ENCODE assay signal across 29 cellular contexts in the genomic region with DNA sequence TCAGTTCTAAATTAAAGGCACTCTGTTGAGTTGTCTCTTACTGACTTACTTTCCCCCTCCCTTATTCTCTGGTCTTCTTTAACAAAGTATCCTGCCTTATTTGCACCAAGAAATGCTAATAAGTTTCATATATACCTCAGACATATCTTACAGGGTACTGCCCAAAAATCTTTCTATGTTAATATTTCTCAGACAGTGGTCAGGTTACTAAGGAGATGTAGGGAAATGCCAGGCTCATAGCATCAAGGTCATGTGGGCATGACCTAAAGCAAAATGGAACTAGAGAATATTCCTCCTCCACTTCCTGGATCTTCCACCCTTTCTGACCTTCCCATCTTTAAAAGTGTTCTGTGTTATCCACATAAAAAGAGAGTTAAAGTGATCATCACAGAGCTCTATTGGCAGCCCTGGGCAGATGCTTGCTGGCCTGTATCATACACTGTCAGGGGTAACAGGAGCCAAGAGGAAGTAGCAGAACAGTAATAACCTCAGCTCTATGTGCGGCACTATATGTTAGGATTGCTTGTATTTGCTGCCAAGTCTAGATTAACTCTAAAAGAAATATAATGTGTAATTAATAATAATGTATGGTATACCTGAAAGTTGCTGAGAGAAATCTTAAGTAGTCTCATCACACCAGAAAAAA.
"Had no signal": no experiment of that assay in that cellular context is flagged by ENCODE, and none has a peak within 500 bp of the region (broad histone marks: within the 10 kb centered on the region; RNA-seq: fewer than 3 reads in every experiment).

No MANE protein-coding gene starts in this region.

- H3K9me3 ChIP-seq: breast epithelium, heart right ventricle, left lung, lower lobe of right lung, pancreas, prostate gland, thoracic aorta, uterus had no signal

- H3K27ac ChIP-seq: breast epithelium, heart right ventricle, left lung, lower lobe of right lung, pancreas, prostate gland, skin epidermis, thoracic aorta, uterus, VCaP had no signal

- H3K4me3 ChIP-seq: breast epithelium, heart right ventricle, left lung, lower lobe of right lung, pancreas, prostate gland, skin epidermis, thoracic aorta, uterus had no signal

- ATAC-seq: activated naive CD4-positive, alpha-beta T cell treated with anti-CD3 and anti-CD28 coated beads, Interleukin-2, amount 50 U/mL, for 72 hours; activated T-cell treated with anti-CD3 and anti-CD28 coated beads, Interleukin-2, amount 50 U/mL, for 72 hours; esophagus mucosa; left lung; lower lobe of right lung; naive thymus-derived CD8-positive, alpha-beta T cell; pancreas; sciatic nerve; stimulated activated effector memory CD8-positive, alpha-beta T cell treated with anti-CD3 and anti-CD28 coated beads, Interleukin-12 subunit alpha, Interleukin-12 subunit beta, amount 100 ng/mL, for 72 hours had no signal

- DNase-seq: activated CD4-positive, alpha-beta T cell treated with anti-CD3 and anti-CD28 coated beads for 4 hours; activated CD4-positive, alpha-beta T cell treated with anti-CD3 and anti-CD28 coated beads, Interleukin-2, amount 50 U/mL, for 4 hours; activated naive CD4-positive, alpha-beta T cell; activated T-cell treated with anti-CD3 and anti-CD28 coated beads for 4 hours; activated T-cell treated with anti-CD3 and anti-CD28 coated beads, Interleukin-2, amount 50 U/mL, for 72 hours; central memory CD4-positive, alpha-beta T cell; endodermal cell; foreskin melanocyte; heart right ventricle; left lung; lower lobe of right lung; mesenchymal stem cell; naive thymus-derived CD8-positive, alpha-beta T cell; nucleus accumbens; pancreas; retina; stimulated activated CD4-positive, alpha-beta T cell treated with anti-CD3 and anti-CD28 coated beads, Interleukin-12 subunit alpha, Interleukin-12 subunit beta, amount 100 ng/mL, for 4 hours; stimulated activated CD4-positive, alpha-beta T cell treated with anti-CD3 and anti-CD28 coated beads, Interleukin-4, amount 100 ng/mL, for 1 hour; trophoblast cell; uterus had no signal

- H3K36me3 ChIP-seq: breast epithelium, heart right ventricle, left lung, lower lobe of right lung, pancreas, prostate gland, thoracic aorta, uterus had no signal
